ENCODE assay signal across 11 cellular contexts in the genomic region with DNA sequence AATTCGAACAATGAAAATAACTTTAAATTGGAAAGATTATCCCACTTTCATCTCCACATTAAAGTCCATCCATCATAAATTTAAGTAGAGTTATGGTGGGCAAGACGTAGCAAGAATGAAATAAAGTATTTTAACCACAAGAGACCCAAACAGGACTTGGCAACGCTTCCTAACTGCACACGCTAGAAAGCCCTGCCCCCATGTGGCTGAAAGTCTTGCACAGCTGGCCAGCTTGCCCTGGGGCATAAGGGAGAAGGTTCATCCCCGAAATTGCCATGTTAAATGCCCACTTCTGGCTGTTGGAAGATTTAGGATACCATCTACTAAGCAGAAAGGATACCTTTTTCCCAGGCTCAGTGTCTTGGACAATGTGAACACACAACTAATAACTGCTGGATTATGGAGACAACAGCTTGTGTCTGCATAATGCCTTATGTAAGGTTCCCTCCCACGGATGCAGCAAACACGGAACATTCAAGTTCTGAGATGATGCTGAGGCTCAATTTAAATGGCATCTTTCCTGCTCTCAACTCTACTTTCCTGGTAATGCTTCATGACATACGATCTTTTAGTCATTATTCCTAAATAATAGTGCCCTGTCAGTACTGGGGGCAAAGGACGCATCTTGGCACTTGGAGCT.
DNase-seq lines count a peak whose midpoint lies in the region; ATAC-seq and TF ChIP-seq lines count a peak whose summit lies in the region.
"Had no signal": no experiment of that assay in that cellular context is flagged by ENCODE, and none has a peak within 500 bp of the region (broad histone marks: within the 10 kb centered on the region; RNA-seq: fewer than 3 reads in every experiment).

No MANE protein-coding gene starts in this region.

- no peak overlapping the region for H3K4me3 ChIP-seq in brain microvascular endothelial cell (ENCODE audit: low read depth, low read length)
- H3K4me3 ChIP-seq in liver (ENCODE audit: low read depth in 1 of 3, low read length in 3 of 3): no peak overlapping the region
- no peak overlapping the region for H3K4me3 ChIP-seq in body of pancreas
- H3K4me3 ChIP-seq: coronary artery had no signal

- TF ChIP-seq CTCF in brain microvascular endothelial cell (IDR thresholded peaks at IDR 0.05; ENCODE audit: low read depth, low read length, missing control alignments): peak; percentile 54
- TF ChIP-seq CTCF in liver (IDR thresholded peaks at IDR 0.05; ENCODE audit: low read depth, low read length, missing input control): peak; percentile 18
- TF ChIP-seq CTCF in body of pancreas (IDR thresholded peaks at IDR 0.05): peak in 1 of 7 experiments; percentile 4

- H3K9me3 ChIP-seq in liver (ENCODE audit: control insufficient read depth in 4 of 4, low read length in 3 of 4): no peaks in the 10 kb centered on the region
- no peaks in the 10 kb centered on the region for H3K9me3 ChIP-seq in body of pancreas

- DNase-seq in Ammon's horn (ENCODE audit: low spot score): peak; percentile 74
- DNase-seq in brain microvascular endothelial cell: no peak
- no peak for DNase-seq in body of pancreas
- DNase-seq in activated CD4-positive, alpha-beta T cell treated with anti-CD3 and anti-CD28 coated beads, Interleukin-2, amount 50 U/mL, for 48 hours: no peak
- DNase-seq in activated naive CD4-positive, alpha-beta T cell treated with Interleukin-2 at 50 U/mL for 16 hours: no peak
- DNase-seq: CD4-positive, CD25-positive, alpha-beta regulatory T cell; hippocampal formation had no signal

- no peaks in the 10 kb centered on the region for H3K27me3 ChIP-seq in brain microvascular endothelial cell (replicated peaks)
- no peaks in the 10 kb centered on the region for H3K27me3 ChIP-seq in liver (ENCODE audit: control insufficient read depth in 4 of 4, insufficient read depth in 4 of 4, low read length in 3 of 4)
- no peaks in the 10 kb centered on the region for H3K27me3 ChIP-seq in body of pancreas

- intact Hi-C loops in body of pancreas (cut with DNase I): no loop called here

- H3K36me3 ChIP-seq in brain microvascular endothelial cell (replicated peaks): no peaks in the 10 kb centered on the region
- no peaks in the 10 kb centered on the region for H3K36me3 ChIP-seq in liver (ENCODE audit: control insufficient read depth in 4 of 4, insufficient read depth in 3 of 4, low read depth in 1 of 4, low read length in 3 of 4)
- H3K36me3 ChIP-seq in body of pancreas (replicated peaks in 1 of 2; ENCODE audit: insufficient read depth in 1 of 2, low read depth in 2 of 2): no peaks in the 10 kb centered on the region

- ATAC-seq in body of pancreas (no peak), HG03135 (IDR thresholded peaks at IDR 0.05; ENCODE audit: unreplicated experiment) (no peak)

- 75% methylated on average over 9 of the region's 9 CpGs for WGBS in liver
- 75 to 77% methylated on average over 9 of the region's 9 CpGs for WGBS in body of pancreas, 2 donors

- no peak for TF ChIP-seq POLR2A in body of pancreas (IDR thresholded peaks at IDR 0.05)

- TF ChIP-seq RAD21 in Ishikawa (IDR thresholded peaks at IDR 0.05; ENCODE audit: low read depth) (peak; percentile 41), liver (IDR thresholded peaks at IDR 0.05) (peak; percentile 25 to 49)

- H3K9ac ChIP-seq in liver (ENCODE audit: low read depth in 1 of 2, low read length in 2 of 2): no peak overlapping the region

- H3K4me1 ChIP-seq in liver (ENCODE audit: control insufficient read depth in 4 of 4, insufficient read depth in 4 of 4, low read length in 3 of 4) (peaks cover 0 to 26% (median 18%) of the 10 kb centered on the region in 4 donors), body of pancreas (peaks cover 9% of the 10 kb centered on the region)

- no peak for TF ChIP-seq EP300 in Ishikawa (IDR thresholded peaks at IDR 0.05; ENCODE audit: borderline replicate concordance)

- H3K27ac ChIP-seq in brain microvascular endothelial cell (peak overlapping the region; percentile 18), liver (ENCODE audit: low read depth in 1 of 2, low read length in 2 of 2) (no peak overlapping the region), body of pancreas (no peak overlapping the region)
- H3K27ac ChIP-seq: coronary artery had no signal

- in situ Hi-C loops in brain microvascular endothelial cell (cut with HindIII; ENCODE audit: low pct_ligation_motif_present, low sequenced_read_pairs): loop anchor here (25.0 kb wide), 1 partner anchor 148 kb away; the partner anchor contains the start of gene GOLGA8J

TF ChIP-seq in Ishikawa, 13 proteins besides CTCF, POLR2A, EP300 and RAD21:
- TF ChIP-seq, protein P1, sequence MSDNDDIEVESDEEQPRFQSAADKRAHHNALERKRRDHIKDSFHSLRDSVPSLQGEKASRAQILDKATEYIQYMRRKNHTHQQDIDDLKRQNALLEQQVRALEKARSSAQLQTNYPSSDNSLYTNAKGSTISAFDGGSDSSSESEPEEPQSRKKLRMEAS (IDR thresholded peaks at IDR 0.05): no peak
- TF ChIP-seq CREB1 (IDR thresholded peaks at IDR 0.05; ENCODE audit: low read depth) (no peak), TCF12 (IDR thresholded peaks at IDR 0.05; ENCODE audit: low read depth) (no peak), EGR1 (IDR thresholded peaks at IDR 0.05) (no peak), FOXM1 (IDR thresholded peaks at IDR 0.05; ENCODE audit: borderline replicate concordance, low read depth) (no peak), TAF1 (IDR thresholded peaks at IDR 0.05; ENCODE audit: low read depth) (no peak)
- TF ChIP-seq, protein P2, sequence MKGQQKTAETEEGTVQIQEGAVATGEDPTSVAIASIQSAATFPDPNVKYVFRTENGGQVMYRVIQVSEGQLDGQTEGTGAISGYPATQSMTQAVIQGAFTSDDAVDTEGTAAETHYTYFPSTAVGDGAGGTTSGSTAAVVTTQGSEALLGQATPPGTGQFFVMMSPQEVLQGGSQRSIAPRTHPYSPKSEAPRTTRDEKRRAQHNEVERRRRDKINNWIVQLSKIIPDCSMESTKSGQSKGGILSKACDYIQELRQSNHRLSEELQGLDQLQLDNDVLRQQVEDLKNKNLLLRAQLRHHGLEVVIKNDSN (IDR thresholded peaks at IDR 0.05): no peak

TF ChIP-seq in liver, 16 proteins besides CTCF, POLR2A, EP300 and RAD21:
- no peak for TF ChIP-seq SP1 (IDR thresholded peaks at IDR 0.05)
- no peak for TF ChIP-seq ATF3 (IDR thresholded peaks at IDR 0.05)
- TF ChIP-seq FOXA1 (IDR thresholded peaks at IDR 0.05): no peak
- no peak for TF ChIP-seq RXRA (IDR thresholded peaks at IDR 0.05)
- no peak for TF ChIP-seq HNF4A (conservative IDR thresholded peaks at IDR 0.05)
- TF ChIP-seq, protein P3, sequence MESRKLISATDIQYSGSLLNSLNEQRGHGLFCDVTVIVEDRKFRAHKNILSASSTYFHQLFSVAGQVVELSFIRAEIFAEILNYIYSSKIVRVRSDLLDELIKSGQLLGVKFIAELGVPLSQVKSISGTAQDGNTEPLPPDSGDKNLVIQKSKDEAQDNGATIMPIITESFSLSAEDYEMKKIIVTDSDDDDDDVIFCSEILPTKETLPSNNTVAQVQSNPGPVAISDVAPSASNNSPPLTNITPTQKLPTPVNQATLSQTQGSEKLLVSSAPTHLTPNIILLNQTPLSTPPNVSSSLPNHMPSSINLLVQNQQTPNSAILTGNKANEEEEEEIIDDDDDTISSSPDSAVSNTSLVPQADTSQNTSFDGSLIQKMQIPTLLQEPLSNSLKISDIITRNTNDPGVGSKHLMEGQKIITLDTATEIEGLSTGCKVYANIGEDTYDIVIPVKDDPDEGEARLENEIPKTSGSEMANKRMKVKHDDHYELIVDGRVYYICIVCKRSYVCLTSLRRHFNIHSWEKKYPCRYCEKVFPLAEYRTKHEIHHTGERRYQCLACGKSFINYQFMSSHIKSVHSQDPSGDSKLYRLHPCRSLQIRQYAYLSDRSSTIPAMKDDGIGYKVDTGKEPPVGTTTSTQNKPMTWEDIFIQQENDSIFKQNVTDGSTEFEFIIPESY (IDR thresholded peaks at IDR 0.05): no peak
- no peak for TF ChIP-seq REST (IDR thresholded peaks at IDR 0.05)
- TF ChIP-seq, protein P1 (IDR thresholded peaks at IDR 0.05): no peak
- no peak for TF ChIP-seq JUND (IDR thresholded peaks at IDR 0.05)
- no peak for TF ChIP-seq TAF1 (conservative IDR thresholded peaks at IDR 0.05)
- TF ChIP-seq GABPA (IDR thresholded peaks at IDR 0.05 in 1 of 2, conservative IDR thresholded peaks at IDR 0.05 in 1 of 2): no peak
- TF ChIP-seq YY1 (IDR thresholded peaks at IDR 0.05): no peak
